Comparison of ENCODE assay signal across 20 cellular contexts in genomic region chr12:2344476-2344875, GRCh38.
DNase-seq lines count a peak whose midpoint lies in the region; ATAC-seq and TF ChIP-seq lines count a peak whose summit lies in the region.
"Had no signal": no experiment of that assay in that cellular context is flagged by ENCODE, and none has a peak within 500 bp of the region (broad histone marks: within the 10 kb centered on the region; RNA-seq: fewer than 3 reads in every experiment).

No MANE protein-coding gene starts in this region.

- no peaks in the 10 kb centered on the region for H3K36me3 ChIP-seq in BLaER1
- H3K36me3 ChIP-seq in adipocyte (ENCODE audit: control insufficient read depth, insufficient read depth, low read length, severe bottlenecking): no peaks in the 10 kb centered on the region
- H3K36me3 ChIP-seq in mesenchymal stem cell (ENCODE audit: control insufficient read depth in 1 of 2, insufficient read depth in 2 of 2, low read depth in 1 of 2, low read length in 2 of 2): no peaks in the 10 kb centered on the region
- no peaks in the 10 kb centered on the region for H3K36me3 ChIP-seq in sigmoid colon

- intact Hi-C loops in sigmoid colon (cut with DNase I): loop anchor here (5.0 kb wide), 1 partner anchor 287 kb away; no protein-coding TSS in a partner anchor

- H3K9ac ChIP-seq in BLaER1 (no peak overlapping the region), adipocyte (ENCODE audit: low read length) (peak overlapping the region; percentile 29), mesenchymal stem cell (ENCODE audit: low read length) (peak overlapping the region; percentile 7)

- no peak for TF ChIP-seq CTCF in sigmoid colon (IDR thresholded peaks at IDR 0.05)

- H4K20me1 ChIP-seq in BLaER1: no peaks in the 10 kb centered on the region

- H2BK15ac ChIP-seq in mesenchymal stem cell (ENCODE audit: low read depth, poor library complexity, severe bottlenecking): no peak overlapping the region

- no peak for TF ChIP-seq EP300 in sigmoid colon (IDR thresholded peaks at IDR 0.05)

- H2BK12ac ChIP-seq in mesenchymal stem cell (ENCODE audit: low read length in 2 of 2): peak overlapping the region; percentile 45 to 79

- H2BK5ac ChIP-seq in mesenchymal stem cell (ENCODE audit: low read depth, low read length, poor library complexity, severe bottlenecking): no peak overlapping the region

- H3K23ac ChIP-seq in mesenchymal stem cell (ENCODE audit: low read length in 2 of 2): no peak overlapping the region

- TF ChIP-seq POLR2A in sigmoid colon (IDR thresholded peaks at IDR 0.05): no peak

- no peaks in the 10 kb centered on the region for H3K4me1 Mint-ChIP-seq in stimulated activated effector memory CD8-positive, alpha-beta T cell treated with anti-CD3 and anti-CD28 coated beads, Interleukin-12 subunit alpha, Interleukin-12 subunit beta, amount 100 ng/mL, for 72 hours
- H3K4me1 Mint-ChIP-seq: B cell; CD4-positive, alpha-beta memory T cell had no signal

- H3K4me3 Mint-ChIP-seq in stimulated activated effector memory CD8-positive, alpha-beta T cell treated with anti-CD3 and anti-CD28 coated beads, Interleukin-12 subunit alpha, Interleukin-12 subunit beta, amount 100 ng/mL, for 72 hours: no peak overlapping the region
- H3K4me3 Mint-ChIP-seq: B cell; CD4-positive, alpha-beta memory T cell had no signal

- peak overlapping the region; percentile 11 for H2BK120ac ChIP-seq in mesenchymal stem cell (ENCODE audit: low read depth, low read length)

- WGBS in mesenchymal stem cell: 100% methylated on average over 2 of the region's 2 CpGs
- WGBS in sigmoid colon, 2 donors: 93 to 97% methylated on average over 2 of the region's 2 CpGs

- DNase-seq in adipocyte (ENCODE audit: low read depth) (no peak), mesenchymal stem cell (no peak), sigmoid colon (no peak), globus pallidus (ENCODE audit: low spot score) (no peak), OCI-M1 (lab: John Stamatoyannopoulos, UW) (no peak)
- no peak for DNase-seq in stimulated activated effector memory CD8-positive, alpha-beta T cell treated with anti-CD3 and anti-CD28 coated beads, Interleukin-12 subunit alpha, Interleukin-12 subunit beta, amount 100 ng/mL, for 72 hours (ENCODE audit: low spot score in 2 of 2)
- DNase-seq: CD4-positive, alpha-beta memory T cell; DMS79; GOT3; KG1; NCI-H1436 treated with DMSO at 0.1 percent for 48 hours; NCI-H2029 treated with DMSO at 0.1 percent for 48 hours; NCI-H2171 treated with DMSO at 0.1 percent for 48 hours; NCI-H446 treated with DMSO at 0.1 percent for 48 hours; Right ventricle myocardium superior had no signal

- no peaks in the 10 kb centered on the region for H3K36me3 Mint-ChIP-seq in stimulated activated effector memory CD8-positive, alpha-beta T cell treated with anti-CD3 and anti-CD28 coated beads, Interleukin-12 subunit alpha, Interleukin-12 subunit beta, amount 100 ng/mL, for 72 hours
- H3K36me3 Mint-ChIP-seq: CD4-positive, alpha-beta memory T cell had no signal

- no peak for ATAC-seq in HG02970 (IDR thresholded peaks at IDR 0.05; ENCODE audit: low FRiP score, unreplicated experiment)
- ATAC-seq in stimulated activated effector memory CD8-positive, alpha-beta T cell treated with anti-CD3 and anti-CD28 coated beads, Interleukin-12 subunit alpha, Interleukin-12 subunit beta, amount 100 ng/mL, for 72 hours: no peak
- ATAC-seq: Panc1 had no signal

- no peak overlapping the region for H3K18ac ChIP-seq in mesenchymal stem cell (ENCODE audit: low read depth in 1 of 2, low read length in 2 of 2)

- H3K27me3 ChIP-seq in BLaER1: no peaks in the 10 kb centered on the region
- no peaks in the 10 kb centered on the region for H3K27me3 ChIP-seq in adipocyte (replicated peaks; ENCODE audit: control insufficient read depth, insufficient read depth, low read length)
- peaks cover 0 to 2% of the 10 kb centered on the region in 2 experiments for H3K27me3 ChIP-seq in mesenchymal stem cell (ENCODE audit: control insufficient read depth in 1 of 2, insufficient read depth in 1 of 2, low read length in 2 of 2)
- no peaks in the 10 kb centered on the region for H3K27me3 ChIP-seq in sigmoid colon

- H3K4me2 ChIP-seq in BLaER1 (0 out of 2 replicates have a peak overlapping the region, but pooled peaks have one; percentile 35), mesenchymal stem cell (ENCODE audit: low read length, poor library complexity, severe bottlenecking) (no peak overlapping the region)

- no peak overlapping the region for H3K27ac Mint-ChIP-seq in stimulated activated effector memory CD8-positive, alpha-beta T cell treated with anti-CD3 and anti-CD28 coated beads, Interleukin-12 subunit alpha, Interleukin-12 subunit beta, amount 100 ng/mL, for 72 hours
- H3K27ac Mint-ChIP-seq: B cell; CD4-positive, alpha-beta memory T cell had no signal

- H3K9me3 ChIP-seq in BLaER1 (no peaks in the 10 kb centered on the region), adipocyte (ENCODE audit: control insufficient read depth, low read length) (no peaks in the 10 kb centered on the region), mesenchymal stem cell (ENCODE audit: control insufficient read depth, low read length) (no peaks in the 10 kb centered on the region), sigmoid colon (no peaks in the 10 kb centered on the region)

- H4K91ac ChIP-seq in mesenchymal stem cell (ENCODE audit: low read length): peak overlapping the region; percentile 30

- H3K79me1 ChIP-seq in mesenchymal stem cell (replicated peaks; ENCODE audit: low read length, poor library complexity, severe bottlenecking): no peaks in the 10 kb centered on the region

- H3K27ac ChIP-seq in BLaER1 (no peak overlapping the region), mesenchymal stem cell (ENCODE audit: low read length, poor library complexity, severe bottlenecking) (no peak overlapping the region), sigmoid colon (peak overlapping the region in 3 of 4 donors; percentile 78 to 94 (median 89))
- H3K27ac ChIP-seq: 22Rv1 had no signal

- H3K4ac ChIP-seq in mesenchymal stem cell (ENCODE audit: low read depth in 1 of 2, low read length in 2 of 2): no peak overlapping the region

- no peak overlapping the region for H4K8ac ChIP-seq in mesenchymal stem cell (ENCODE audit: low read length)

- peak overlapping the region in 1 of 2 experiments; percentile 30 for H3K14ac ChIP-seq in mesenchymal stem cell (ENCODE audit: low read length in 2 of 2)

- H3K4me1 ChIP-seq in BLaER1 (peaks cover 38% of the 10 kb centered on the region), adipocyte (ENCODE audit: control insufficient read depth, insufficient read depth, low read length) (peaks cover 73% of the 10 kb centered on the region), mesenchymal stem cell (ENCODE audit: control insufficient read depth, insufficient read depth, low read depth, low read length) (peaks cover 11% of the 10 kb centered on the region), sigmoid colon (peaks cover 0 to 99% (median 90%) of the 10 kb centered on the region in 4 donors)

- no peaks in the 10 kb centered on the region for H3K9me3 Mint-ChIP-seq in stimulated activated effector memory CD8-positive, alpha-beta T cell treated with anti-CD3 and anti-CD28 coated beads, Interleukin-12 subunit alpha, Interleukin-12 subunit beta, amount 100 ng/mL, for 72 hours
- H3K9me3 Mint-ChIP-seq: CD4-positive, alpha-beta memory T cell had no signal

- H3K4me3 ChIP-seq in BLaER1 (no peak overlapping the region), adipocyte (ENCODE audit: low read length) (no peak overlapping the region), mesenchymal stem cell (ENCODE audit: insufficient read depth in 1 of 2, low read depth in 1 of 2, low read length in 2 of 2) (no peak overlapping the region), sigmoid colon (no peak overlapping the region)

- no peak overlapping the region for H2AK5ac ChIP-seq in mesenchymal stem cell (ENCODE audit: low read length, severe bottlenecking)

- H2AFZ ChIP-seq in mesenchymal stem cell (ENCODE audit: low read depth, low read length): no peak overlapping the region

Comparison
In these comparisons a context has a peak if more than half of its experiments do, and no peak if none do; other contexts are left out.
1. H3K27ac ChIP-seq: peak in sigmoid colon (3 of 4); none in BLaER1 (single experiment) and mesenchymal stem cell (single experiment).